12 cellular contexts compared by ENCODE assay signal in the genomic region with DNA sequence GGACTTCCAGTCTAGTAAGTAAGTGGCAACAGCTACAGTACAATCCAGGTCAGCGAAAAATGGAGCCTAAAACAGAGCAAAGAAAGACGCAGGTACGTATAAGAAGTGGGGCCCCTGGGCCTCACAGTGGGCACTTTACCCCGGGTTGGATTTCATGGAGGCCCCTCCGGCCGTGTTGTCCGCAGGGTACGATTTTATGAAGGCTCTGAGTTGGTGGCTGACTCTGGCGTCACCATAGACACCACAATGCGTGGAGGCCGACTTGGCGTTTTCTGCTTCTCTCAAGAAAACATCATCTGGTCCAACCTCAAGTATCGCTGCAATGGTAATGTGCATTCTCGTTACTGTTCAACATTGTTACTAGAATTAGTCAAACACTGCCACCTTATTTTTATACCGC. TPM values are rescaled to one million over a fixed set of nuclear protein-coding genes. Genes with fewer than 3 reads are reported as not detected.
DNase-seq lines count a peak whose midpoint lies in the region; ATAC-seq, FAIRE-seq and TF ChIP-seq lines count a peak whose summit lies in the region.
"Had no signal": no experiment of that assay in that cellular context is flagged by ENCODE, and none has a peak within 500 bp of the region (broad histone marks: within the 10 kb centered on the region; RNA-seq: fewer than 3 reads in every experiment).

No MANE protein-coding gene starts in this region.

- peaks cover 0 to 27% (median 12%) of the 10 kb centered on the region in 11 experiments; a peak in 9 of 22 replicates for H3K36me3 ChIP-seq in BLaER1 treated with 17β-estradiol and CSF1 and Interleukin-3, amounts not matched to agents 10 nM and 100 nM
- H3K36me3 ChIP-seq in IMR-90 (ENCODE audit: control insufficient read depth, insufficient read depth, low read length) (no peaks in the 10 kb centered on the region), osteoblast (ENCODE audit: insufficient read depth, low read length) (no peaks in the 10 kb centered on the region)
- H3K36me3 ChIP-seq: SJSA1 had no signal

- H2BK20ac ChIP-seq in IMR-90 (ENCODE audit: low read depth, low read length), result no peak overlapping the region

- H3K9me3 ChIP-seq in BLaER1 treated with 17β-estradiol and CSF1 and Interleukin-3, amounts not matched to agents 10 nM and 100 nM (replicated peaks in 1 of 11), result peaks cover 0 to 4% (median 0%) of the 10 kb centered on the region in 11 experiments; a peak in 1 of 22 replicates
- H3K9me3 ChIP-seq in IMR-90 (ENCODE audit: control insufficient read depth, insufficient read depth, low read length) (no peaks in the 10 kb centered on the region), osteoblast (ENCODE audit: low read depth, low read length) (no peaks in the 10 kb centered on the region)
- H3K9me3 ChIP-seq: SJSA1 had no signal

- no peak overlapping the region for H2BK15ac ChIP-seq in IMR-90 (ENCODE audit: low read depth, low read length)

- intact Hi-C loops in IMR-90 (cut with micrococcal nuclease), result loop anchor here (1.0 to 5.0 kb wide), 5 partner anchors 203 to 1175 kb away; no protein-coding TSS in a partner anchor
- intact Hi-C loops in dorsolateral prefrontal cortex (cut with DNase I), result loop anchor here (2.0 to 5.0 kb wide), 7 partner anchors 225 to 1060 kb away; partner anchors contain the start of genes HOMER1 (in 1 of the 2) and TENT2 (in 1 of the 2)

- no peak overlapping the region for H3K4ac ChIP-seq in IMR-90 (ENCODE audit: low read depth, low read length)

- H3K9me1 ChIP-seq in IMR-90 (ENCODE audit: insufficient read depth, low read length), result no peaks in the 10 kb centered on the region

- H3K9ac ChIP-seq in BLaER1 treated with 17β-estradiol and CSF1 and Interleukin-3, amounts not matched to agents 10 nM and 100 nM, result no peak overlapping the region
- H3K9ac ChIP-seq in IMR-90 (ENCODE audit: low read depth, low read length), result no peak overlapping the region

- 94% methylated on average over 7 of the region's 15 CpGs; no CpG with 5 or more reads in 1 of the 2 experiments for WGBS in IMR-90 (ENCODE audit: extremely low coverage in 2 of 2, insufficient read length in 1 of 2), 2 experiments

- no peak overlapping the region for H2AK9ac ChIP-seq in IMR-90 (replicated peaks; ENCODE audit: low read depth, low read length, poor library complexity)

- TF ChIP-seq RAD21 in IMR-90 (IDR thresholded peaks at IDR 0.05; ENCODE audit: low read length), result no peak

- no peak overlapping the region for H3K18ac ChIP-seq in IMR-90 (ENCODE audit: low read depth, low read length)

- H3K14ac ChIP-seq in IMR-90 (replicated peaks; ENCODE audit: low read depth, low read length), result no peak overlapping the region

- H3K27me3 ChIP-seq in BLaER1 treated with 17β-estradiol and CSF1 and Interleukin-3, amounts not matched to agents 10 nM and 100 nM, result no peaks in the 10 kb centered on the region
- H3K27me3 ChIP-seq in IMR-90 (ENCODE audit: control insufficient read depth, insufficient read depth, low read length) (peaks cover 2% of the 10 kb centered on the region), dorsolateral prefrontal cortex (no peaks in the 10 kb centered on the region), osteoblast (ENCODE audit: insufficient read depth, low read length) (peaks cover 12% of the 10 kb centered on the region)

- CTCF ChIA-PET in IMR-90 (lab: Yijun Ruan, JAX), result no interaction called here

- H3K27ac ChIP-seq in BLaER1 treated with 17β-estradiol and CSF1 and Interleukin-3, amounts not matched to agents 10 nM and 100 nM, result no peak overlapping the region
- H3K27ac ChIP-seq in IMR-90 (ENCODE audit: insufficient read depth, low read length), result no peak overlapping the region
- H3K27ac ChIP-seq in dorsolateral prefrontal cortex, result peak overlapping the region in 58 of 59 donors; percentile 44 to 95 (median 91)
- H3K27ac ChIP-seq in osteoblast (ENCODE audit: low read depth, low read length), result no peak overlapping the region
- H3K27ac ChIP-seq: SJSA1 had no signal

- H3K23ac ChIP-seq in IMR-90 (ENCODE audit: low read depth, low read length), result no peak overlapping the region

- H4K91ac ChIP-seq in IMR-90 (ENCODE audit: insufficient read depth, low read depth, low read length), result no peak overlapping the region

- H3K56ac ChIP-seq in IMR-90 (ENCODE audit: extremely low read depth, insufficient read depth, low read length), result no peak overlapping the region

- H4K20me1 ChIP-seq in BLaER1 treated with 17β-estradiol and CSF1 and Interleukin-3, amounts not matched to agents 10 nM and 100 nM, result no peaks in the 10 kb centered on the region
- H4K20me1 ChIP-seq in IMR-90 (ENCODE audit: insufficient read depth, low read length), result no peaks in the 10 kb centered on the region
- H4K20me1 ChIP-seq in osteoblast (ENCODE audit: insufficient read depth, low read length), result no peaks in the 10 kb centered on the region

- no peak for ATAC-seq in IMR-90 (ENCODE audit: low read depth)

- in situ Hi-C loops in IMR-90 (cut with MboI; ENCODE audit: low sequenced_read_pairs), result loop anchor here (5.0 kb wide), 1 partner anchor 530 kb away; no protein-coding TSS in a partner anchor

- no peaks in the 10 kb centered on the region for H3K79me1 ChIP-seq in IMR-90 (ENCODE audit: low read depth in 1 of 2, low read length in 2 of 2)

- DNase-seq in IMR-90, result no peak
- peak in 1 of 10 donors; percentile 42 for DNase-seq in dorsolateral prefrontal cortex
- no peak for DNase-seq in osteoblast (ENCODE audit: insufficient read length, low spot score, missing footprints)
- DNase-seq in NCI-H1436 treated with DMSO at 0.1 percent for 48 hours (lab: John Stamatoyannopoulos, UW), result no peak
- no peak for DNase-seq in germinal center (ENCODE audit: low spot score)
- no peak for DNase-seq in frontal cortex (ENCODE audit: low spot score in 2 of 2)
- DNase-seq in hypothalamus (lab: John Stamatoyannopoulos, UW), result no peak
- DNase-seq: activated effector memory CD4-positive, alpha-beta T cell treated with Interleukin-2 at 50 U/mL for 16 hours; NCI-H1417 treated with DMSO at 0.1 percent for 48 hours had no signal

- H2BK120ac ChIP-seq in IMR-90 (ENCODE audit: low read depth, low read length), result no peak overlapping the region

- no peaks in the 10 kb centered on the region for H3K79me2 ChIP-seq in osteoblast (ENCODE audit: insufficient read depth, low read length)

- TF ChIP-seq CTCF in IMR-90 (conservative IDR thresholded peaks at IDR 0.05; ENCODE audit: low read depth, low read length) (no peak), dorsolateral prefrontal cortex (IDR thresholded peaks at IDR 0.05 in 54 of 56, conservative IDR thresholded peaks at IDR 0.05 in 2 of 56; ENCODE audit: low read depth in 1 of 56, partially characterized antibody in 56 of 56) (no peak), osteoblast (IDR thresholded peaks at IDR 0.05; ENCODE audit: extremely low read depth, low read depth, low read length) (no peak)

- no peak overlapping the region for H3K4me3 ChIP-seq in BLaER1 treated with 17β-estradiol and CSF1 and Interleukin-3, amounts not matched to agents 10 nM and 100 nM
- H3K4me3 ChIP-seq in IMR-90 (ENCODE audit: insufficient read depth, low read depth, low read length) (no peak overlapping the region), dorsolateral prefrontal cortex (peak overlapping the region in 39 of 59 donors; percentile 1 to 67 (median 48)), osteoblast (ENCODE audit: insufficient read depth, low read length) (peak overlapping the region; percentile 70)
- H3K4me3 ChIP-seq: SJSA1 had no signal

- POLR2A ChIA-PET in IMR-90 (lab: Charles Lee; ENCODE audit: unreplicated experiment), result no interaction called here

- H3K4me2 ChIP-seq in BLaER1 treated with 17β-estradiol and CSF1 and Interleukin-3, amounts not matched to agents 10 nM and 100 nM, result peak overlapping the region in 9 of 11 experiments; percentile 58 to 80 (median 66); a peak in 11 of 22 replicates
- H3K4me2 ChIP-seq in IMR-90 (ENCODE audit: low read depth, low read length), result no peak overlapping the region
- H3K4me2 ChIP-seq in osteoblast (ENCODE audit: insufficient read depth, low read length), result peak overlapping the region; percentile 98

- TF ChIP-seq POLR2A in IMR-90 (IDR thresholded peaks at IDR 0.05; ENCODE audit: low read depth, low read length), result no peak

- H2AK5ac ChIP-seq in IMR-90 (ENCODE audit: low read depth, low read length), result no peak overlapping the region

- peaks cover 0 to 33% (median 5%) of the 10 kb centered on the region in 10 experiments; a peak in 11 of 20 replicates for H3K4me1 ChIP-seq in BLaER1 treated with 17β-estradiol and CSF1 and Interleukin-3, amounts not matched to agents 10 nM and 100 nM
- H3K4me1 ChIP-seq in IMR-90 (ENCODE audit: control insufficient read depth, insufficient read depth, low read length), result peaks cover 3% of the 10 kb centered on the region; the same call in 1 of the 2 replicates
- H3K4me1 ChIP-seq in osteoblast (ENCODE audit: insufficient read depth, low read length), result peaks cover 13% of the 10 kb centered on the region
- H3K4me1 ChIP-seq: SJSA1 had no signal

- dilution Hi-C loops in IMR-90 (cut with HindIII; ENCODE audit: low sequenced_read_pairs, unreplicated experiment), result no loop called here

- H2BK5ac ChIP-seq in IMR-90 (ENCODE audit: low read depth, low read length, poor library complexity, severe bottlenecking), result no peak overlapping the region

- H4K5ac ChIP-seq in IMR-90 (ENCODE audit: low read depth, low read length), result no peak overlapping the region

- FAIRE-seq in frontal cortex (lab: Jason Lieb, UNC), result no peak

- H2AFZ ChIP-seq in IMR-90 (replicated peaks; ENCODE audit: low read length, poor library complexity) (peak overlapping the region; percentile 67), osteoblast (ENCODE audit: low read length) (peak overlapping the region; percentile 91)

- BruUV-seq in IMR-90 (replicated peaks; lab: Mats Ljungman, UMichigan), result no TSS peak

- H4K8ac ChIP-seq in IMR-90 (ENCODE audit: low read depth in 2 of 2, low read length in 2 of 2), result peak overlapping the region in 1 of 2 experiments; percentile 9; a peak in 1 of 4 replicates

TF ChIP-seq in IMR-90, 13 proteins besides CTCF, POLR2A, EP300 and RAD21:
- TF ChIP-seq SMC3 (IDR thresholded peaks at IDR 0.05; ENCODE audit: low read depth, low read length) (no peak), NFE2L2 (IDR thresholded peaks at IDR 0.05; ENCODE audit: low read depth, low read length) (no peak), MXI1 (IDR thresholded peaks at IDR 0.05; ENCODE audit: borderline replicate concordance, low read depth, low read length) (no peak), CHD1 (IDR thresholded peaks at IDR 0.05; ENCODE audit: low read depth, low read length) (no peak)

RNA-seq across cellular contexts. Expression of gene THBS4, which starts 47.1 kb away (rescaled TPM):
- total RNA-seq in IMR-90 (2012; rRNA removed) (0.83 and 0.90 TPM in 2 replicates), dorsolateral prefrontal cortex (10 to 100 TPM; 13.2 to 41.3 (median 23.5) TPM), osteoblast (0.29 and 0.36 TPM in 2 replicates), frontal cortex (2.0 TPM)
- 0.53 and 0.92 TPM in 2 replicates for polyA plus RNA-seq in IMR-90 (2012; rRNA removed)
- polyA plus RNA-seq in IMR-90 (2012; cell fraction: cytosol; rRNA removed), result 0.68 and 0.80 TPM in 2 replicates
- polyA plus RNA-seq in IMR-90 (2012; cell fraction: nucleus; rRNA removed; ENCODE audit: low replicate concordance), result 1.7 and 2.2 TPM in 2 replicates
- total RNA-seq: CD4-positive, CD25-positive, alpha-beta regulatory T cell had no signal
- polyA plus RNA-seq: CD4-positive, CD25-positive, alpha-beta regulatory T cell had no signal

Comparison
In these comparisons a context has a peak if more than half of its experiments do, and no peak if none do; other contexts are left out.
1. H3K27ac ChIP-seq: peak in dorsolateral prefrontal cortex (58 of 59); none in BLaER1 treated with 17β-estradiol and CSF1 and Interleukin-3, amounts not matched to agents 10 nM and 100 nM (0 of 11), IMR-90 (single experiment) and osteoblast (single experiment).
2. H3K4me3 ChIP-seq: peak in dorsolateral prefrontal cortex (39 of 59) and osteoblast (single experiment); none in BLaER1 treated with 17β-estradiol and CSF1 and Interleukin-3, amounts not matched to agents 10 nM and 100 nM (0 of 10) and IMR-90 (single experiment).